In the genomic region with DNA sequence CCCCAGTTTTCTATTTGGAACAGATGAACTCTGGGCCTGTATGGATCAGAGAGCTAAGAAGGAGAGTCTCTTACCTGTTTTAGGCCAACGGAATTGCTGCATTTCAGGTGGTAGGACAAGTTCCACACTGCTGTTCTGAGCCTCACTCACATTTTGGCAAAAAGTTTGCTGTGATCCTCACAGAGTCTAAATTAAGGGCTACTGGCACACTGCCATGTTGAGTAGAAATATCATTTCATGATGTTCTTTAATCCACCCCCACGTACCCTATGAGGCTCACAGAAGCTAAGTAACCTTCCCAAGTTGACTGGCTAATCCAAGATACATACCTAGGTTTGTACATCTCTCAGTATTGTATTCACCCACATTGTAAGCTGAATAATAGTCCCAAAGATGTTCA, we compare ENCODE assay signal across 26 cellular contexts.
"Had no signal": no experiment of that assay in that cellular context is flagged by ENCODE, and none has a peak within 500 bp of the region (broad histone marks: within the 10 kb centered on the region; RNA-seq: fewer than 3 reads in every experiment).

No MANE protein-coding gene starts in this region.

- ATAC-seq: activated CD4-positive, CD25-positive, alpha-beta regulatory T cell treated with anti-CD3 and anti-CD28 coated beads, Interleukin-2, amount 50 U/mL, for 24 hours; activated T-cell treated with anti-CD3 and anti-CD28 coated beads, Interleukin-2, amount 50 U/mL, for 4 hours; activated T-helper 17 cell treated with anti-CD3 and anti-CD28 coated beads, Interleukin-2, amount 50 U/mL, for 72 hours; heart right ventricle; left colon; naive thymus-derived CD4-positive, alpha-beta T cell; pancreas; right cardiac atrium; SK-N-SH treated with all-trans-retinoic acid at 6 μM for 48 hours; stimulated activated naive CD8-positive, alpha-beta T cell treated with anti-CD3 and anti-CD28 coated beads, Interleukin-15, Interleukin-2, amounts not matched to agents 100 U/mL and 50 U/mL, for 24 hours; T-helper 17 cell had no signal

- H3K27me3 ChIP-seq: heart right ventricle, pancreas, uterus had no signal

- H3K4me3 ChIP-seq: heart right ventricle, pancreas, uterus had no signal

- DNase-seq: activated CD4-positive, alpha-beta memory T cell treated with anti-CD3 and anti-CD28 coated beads for 36 hours; activated CD4-positive, alpha-beta T cell treated with anti-CD3 and anti-CD28 coated beads for 48 hours; activated CD8-positive, alpha-beta memory T cell treated with anti-CD3 and anti-CD28 coated beads, Interleukin-2, amount 50 U/mL, for 4 hours; activated gamma-delta T cell treated with Interleukin-2 at 50 U/mL for 16 hours; activated naive CD4-positive, alpha-beta T cell treated with anti-CD3 and anti-CD28 coated beads, Interleukin-2, amount 50 U/mL, for 16 hours; activated T-cell treated with anti-CD3 and anti-CD28 coated beads, Interleukin-2, amount 50 U/mL, for 4 hours; amniotic stem cell; central memory CD4-positive, alpha-beta T cell; endodermal cell; heart right ventricle; kidney; left colon; midbrain; naive thymus-derived CD4-positive, alpha-beta T cell; pancreas; right cardiac atrium; stimulated activated CD4-positive, alpha-beta T cell treated with anti-CD3 and anti-CD28 coated beads, Interleukin-2, amount 100 ng/mL, for 48 hours; stimulated activated naive CD8-positive, alpha-beta T cell treated with anti-CD3 and anti-CD28 coated beads, Interleukin-15, Interleukin-2, amounts not matched to agents 100 U/mL and 50 U/mL, for 24 hours; T-helper 17 cell; T1000; uterus; WERI-Rb-1 had no signal

- H3K27ac ChIP-seq: epithelial cell of prostate, heart right ventricle, pancreas, uterus, WERI-Rb-1 had no signal

- H3K4me1 ChIP-seq: pancreas, uterus had no signal

- H3K36me3 ChIP-seq: heart right ventricle, pancreas, uterus, WERI-Rb-1 had no signal

- H3K9me3 ChIP-seq: pancreas, uterus had no signal
